Comparison of ENCODE assay signal across 3 cellular contexts in the genomic region with DNA sequence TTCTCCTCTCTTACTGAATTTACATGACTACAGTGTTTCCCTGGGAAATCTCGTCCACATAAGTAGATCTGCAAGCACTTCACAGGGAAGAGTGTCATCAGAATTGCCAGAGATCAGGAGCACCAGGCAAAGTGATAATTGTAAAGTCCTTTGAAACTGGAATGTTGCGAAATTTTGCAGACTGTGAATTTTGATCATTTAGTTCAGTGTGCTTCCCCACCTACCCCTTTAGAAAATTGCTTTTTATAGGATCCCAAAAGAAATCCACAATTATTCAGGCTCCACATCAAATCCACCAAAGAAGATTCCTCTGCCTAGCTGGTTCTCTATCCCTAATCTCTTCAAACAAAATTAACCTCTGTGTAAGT.
TF ChIP-seq lines count a peak whose summit lies in the region.

No MANE protein-coding gene starts in this region.

TF ChIP-seq in GM23338, 12 proteins besides CTCF, POLR2A, EP300 and RAD21:
- no peak for TF ChIP-seq EZH2 (IDR thresholded peaks at IDR 0.05; ENCODE audit: low read depth, unreplicated experiment)
- TF ChIP-seq STAT1 (IDR thresholded peaks at IDR 0.05; ENCODE audit: unreplicated experiment), result no peak
- no peak for TF ChIP-seq CREB1 (CRISPR knock-in tag; IDR thresholded peaks at IDR 0.05; ENCODE audit: low read depth)
- TF ChIP-seq, protein P1, sequence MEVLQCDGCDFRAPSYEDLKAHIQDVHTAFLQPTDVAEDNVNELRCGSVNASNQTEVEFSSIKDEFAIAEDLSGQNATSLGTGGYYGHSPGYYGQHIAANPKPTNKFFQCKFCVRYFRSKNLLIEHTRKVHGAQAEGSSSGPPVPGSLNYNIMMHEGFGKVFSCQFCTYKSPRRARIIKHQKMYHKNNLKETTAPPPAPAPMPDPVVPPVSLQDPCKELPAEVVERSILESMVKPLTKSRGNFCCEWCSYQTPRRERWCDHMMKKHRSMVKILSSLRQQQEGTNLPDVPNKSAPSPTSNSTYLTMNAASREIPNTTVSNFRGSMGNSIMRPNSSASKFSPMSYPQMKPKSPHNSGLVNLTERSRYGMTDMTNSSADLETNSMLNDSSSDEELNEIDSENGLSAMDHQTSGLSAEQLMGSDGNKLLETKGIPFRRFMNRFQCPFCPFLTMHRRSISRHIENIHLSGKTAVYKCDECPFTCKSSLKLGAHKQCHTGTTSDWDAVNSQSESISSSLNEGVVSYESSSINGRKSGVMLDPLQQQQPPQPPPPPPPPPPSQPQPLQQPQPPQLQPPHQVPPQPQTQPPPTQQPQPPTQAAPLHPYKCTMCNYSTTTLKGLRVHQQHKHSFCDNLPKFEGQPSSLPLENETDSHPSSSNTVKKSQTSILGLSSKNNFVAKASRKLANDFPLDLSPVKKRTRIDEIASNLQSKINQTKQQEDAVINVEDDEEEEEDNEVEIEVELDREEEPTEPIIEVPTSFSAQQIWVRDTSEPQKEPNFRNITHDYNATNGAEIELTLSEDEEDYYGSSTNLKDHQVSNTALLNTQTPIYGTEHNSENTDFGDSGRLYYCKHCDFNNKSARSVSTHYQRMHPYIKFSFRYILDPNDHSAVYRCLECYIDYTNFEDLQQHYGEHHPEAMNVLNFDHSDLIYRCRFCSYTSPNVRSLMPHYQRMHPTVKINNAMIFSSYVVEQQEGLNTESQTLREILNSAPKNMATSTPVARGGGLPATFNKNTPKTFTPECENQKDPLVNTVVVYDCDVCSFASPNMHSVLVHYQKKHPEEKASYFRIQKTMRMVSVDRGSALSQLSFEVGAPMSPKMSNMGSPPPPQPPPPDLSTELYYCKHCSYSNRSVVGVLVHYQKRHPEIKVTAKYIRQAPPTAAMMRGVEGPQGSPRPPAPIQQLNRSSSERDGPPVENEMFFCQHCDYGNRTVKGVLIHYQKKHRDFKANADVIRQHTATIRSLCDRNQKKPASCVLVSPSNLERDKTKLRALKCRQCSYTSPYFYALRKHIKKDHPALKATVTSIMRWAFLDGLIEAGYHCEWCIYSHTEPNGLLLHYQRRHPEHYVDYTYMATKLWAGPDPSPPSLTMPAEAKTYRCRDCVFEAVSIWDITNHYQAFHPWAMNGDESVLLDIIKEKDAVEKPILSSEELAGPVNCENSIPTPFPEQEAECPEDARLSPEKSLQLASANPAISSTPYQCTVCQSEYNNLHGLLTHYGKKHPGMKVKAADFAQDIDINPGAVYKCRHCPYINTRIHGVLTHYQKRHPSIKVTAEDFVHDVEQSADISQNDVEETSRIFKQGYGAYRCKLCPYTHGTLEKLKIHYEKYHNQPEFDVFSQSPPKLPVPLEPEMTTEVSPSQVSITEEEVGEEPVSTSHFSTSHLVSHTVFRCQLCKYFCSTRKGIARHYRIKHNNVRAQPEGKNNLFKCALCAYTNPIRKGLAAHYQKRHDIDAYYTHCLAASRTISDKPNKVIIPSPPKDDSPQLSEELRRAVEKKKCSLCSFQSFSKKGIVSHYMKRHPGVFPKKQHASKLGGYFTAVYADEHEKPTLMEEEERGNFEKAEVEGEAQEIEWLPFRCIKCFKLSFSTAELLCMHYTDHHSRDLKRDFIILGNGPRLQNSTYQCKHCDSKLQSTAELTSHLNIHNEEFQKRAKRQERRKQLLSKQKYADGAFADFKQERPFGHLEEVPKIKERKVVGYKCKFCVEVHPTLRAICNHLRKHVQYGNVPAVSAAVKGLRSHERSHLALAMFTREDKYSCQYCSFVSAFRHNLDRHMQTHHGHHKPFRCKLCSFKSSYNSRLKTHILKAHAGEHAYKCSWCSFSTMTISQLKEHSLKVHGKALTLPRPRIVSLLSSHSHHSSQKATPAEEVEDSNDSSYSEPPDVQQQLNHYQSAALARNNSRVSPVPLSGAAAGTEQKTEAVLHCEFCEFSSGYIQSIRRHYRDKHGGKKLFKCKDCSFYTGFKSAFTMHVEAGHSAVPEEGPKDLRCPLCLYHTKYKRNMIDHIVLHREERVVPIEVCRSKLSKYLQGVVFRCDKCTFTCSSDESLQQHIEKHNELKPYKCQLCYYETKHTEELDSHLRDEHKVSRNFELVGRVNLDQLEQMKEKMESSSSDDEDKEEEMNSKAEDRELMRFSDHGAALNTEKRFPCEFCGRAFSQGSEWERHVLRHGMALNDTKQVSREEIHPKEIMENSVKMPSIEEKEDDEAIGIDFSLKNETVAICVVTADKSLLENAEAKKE (CRISPR knock-in tag; IDR thresholded peaks at IDR 0.05), result no peak

TF ChIP-seq in IMR-90, 13 proteins besides CTCF, POLR2A, EP300 and RAD21:
- TF ChIP-seq MXI1 (IDR thresholded peaks at IDR 0.05; ENCODE audit: borderline replicate concordance, low read depth, low read length) (no peak), BHLHE40 (IDR thresholded peaks at IDR 0.05; ENCODE audit: low read depth, low read length) (no peak), CEBPB (IDR thresholded peaks at IDR 0.05; ENCODE audit: low read depth, low read length) (0 out of 2 replicates have a peak, but pooled peaks have one; percentile 10), SMC3 (IDR thresholded peaks at IDR 0.05; ENCODE audit: low read depth, low read length) (no peak), MAFK (IDR thresholded peaks at IDR 0.05; ENCODE audit: low read depth, low read length) (no peak)
- TF ChIP-seq, protein P2, sequence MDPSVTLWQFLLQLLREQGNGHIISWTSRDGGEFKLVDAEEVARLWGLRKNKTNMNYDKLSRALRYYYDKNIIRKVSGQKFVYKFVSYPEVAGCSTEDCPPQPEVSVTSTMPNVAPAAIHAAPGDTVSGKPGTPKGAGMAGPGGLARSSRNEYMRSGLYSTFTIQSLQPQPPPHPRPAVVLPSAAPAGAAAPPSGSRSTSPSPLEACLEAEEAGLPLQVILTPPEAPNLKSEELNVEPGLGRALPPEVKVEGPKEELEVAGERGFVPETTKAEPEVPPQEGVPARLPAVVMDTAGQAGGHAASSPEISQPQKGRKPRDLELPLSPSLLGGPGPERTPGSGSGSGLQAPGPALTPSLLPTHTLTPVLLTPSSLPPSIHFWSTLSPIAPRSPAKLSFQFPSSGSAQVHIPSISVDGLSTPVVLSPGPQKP (IDR thresholded peaks at IDR 0.05; ENCODE audit: borderline replicate concordance, low read depth, low read length), result no peak
TF ChIP-seq in IMR-90: peak in this region for 1.

TF ChIP-seq in H1, 55 proteins besides CTCF, POLR2A, EP300 and RAD21:
- peak; percentile 59; the same call in 1 of the 2 replicates for TF ChIP-seq CEBPB (IDR thresholded peaks at IDR 0.05; ENCODE audit: low read depth, low read length)
- TF ChIP-seq SIN3A (conservative IDR thresholded peaks at IDR 0.05 in 1 of 2, IDR thresholded peaks at IDR 0.05 in 1 of 2; ENCODE audit: low read depth in 1 of 2, low read length in 2 of 2), result no peak
TF ChIP-seq in H1: peak in this region for 1.
